In the genomic region with DNA sequence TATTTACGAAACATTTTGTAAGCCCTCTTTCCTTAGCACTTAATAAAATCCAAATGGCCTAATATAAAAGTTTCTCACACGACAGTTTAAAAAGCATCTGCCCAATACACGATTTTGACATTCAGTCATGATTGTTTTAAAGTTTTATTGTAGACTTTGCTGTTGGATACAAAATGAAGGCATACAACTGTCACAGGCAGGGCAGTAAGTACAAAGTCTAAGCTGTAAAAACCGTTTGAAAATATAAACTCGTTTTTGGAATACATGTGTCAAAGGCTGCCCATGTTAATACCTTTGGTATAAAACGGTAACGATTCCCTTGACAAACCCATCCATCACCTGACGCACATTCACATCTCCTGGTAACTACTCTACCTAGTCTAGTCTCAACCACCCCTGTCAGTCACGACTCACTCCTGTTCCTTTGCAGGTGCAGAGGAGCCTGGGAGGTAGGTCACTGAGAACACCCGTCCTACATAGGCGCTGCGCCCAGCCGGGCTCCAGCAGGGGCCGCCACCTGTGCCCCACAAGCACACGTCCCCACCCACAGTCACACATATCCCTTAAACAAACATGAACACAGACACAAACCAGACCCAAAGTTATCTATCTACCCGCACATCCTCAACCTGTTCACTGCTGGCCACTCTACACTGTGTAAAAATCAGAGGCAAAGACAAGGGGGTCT, we compare ENCODE assay signal across 14 cellular contexts. TPM values are rescaled to one million over a fixed set of nuclear protein-coding genes. Genes with fewer than 3 reads are reported as not detected.
DNase-seq lines count a peak whose midpoint lies in the region; ATAC-seq and TF ChIP-seq lines count a peak whose summit lies in the region.
"Had no signal": no experiment of that assay in that cellular context is flagged by ENCODE, and none has a peak within 500 bp of the region (broad histone marks: within the 10 kb centered on the region; RNA-seq: fewer than 3 reads in every experiment).

No MANE protein-coding gene starts in this region.

- peak overlapping the region; percentile 82 to 99 (median 95) for H3K27ac Mint-ChIP-seq in immature natural killer cell
- no peak overlapping the region for H3K27ac Mint-ChIP-seq in activated CD4-positive, alpha-beta memory T cell treated with anti-CD3 and anti-CD28 coated beads for 36 hours
- no peak overlapping the region for H3K27ac Mint-ChIP-seq in stimulated activated naive B cell treated with anti-CD40 and anti-IgM and Interleukin-4, amounts not matched to agents 10 μg/mL and 1 μg/mL and 100 μg/mL, for 72 hours
- H3K27ac Mint-ChIP-seq: activated T-helper 1 cell treated with anti-CD3 and anti-CD28 coated beads, Interleukin-12 subunit alpha, Interleukin-12 subunit beta, Interleukin-2, Interleukin-4 antibody, amounts not matched to agents 30 ng/mL and 10 ng/mL and 1 ng/mL, durations not matched to agents 14 hours and 24 hours and 36 hours; memory B cell had no signal

- intact Hi-C loops in left ventricle myocardium inferior (cut with micrococcal nuclease) (no loop called here), left cardiac atrium (cut with DNase I) (no loop called here), posterior cingulate gyrus (cut with DNase I) (no loop called here)
- intact Hi-C loops in activated CD4-positive, alpha-beta memory T cell treated with anti-CD3 and anti-CD28 coated beads for 36 hours (cut with micrococcal nuclease) = no loop called here

- peaks cover 51% of the 10 kb centered on the region for H3K4me1 ChIP-seq in left ventricle myocardium inferior

- H3K27ac ChIP-seq in left ventricle myocardium inferior (replicated peaks) = peak overlapping the region; percentile 27
- no peak overlapping the region for H3K27ac ChIP-seq in WERI-Rb-1

- no peaks in the 10 kb centered on the region for H3K9me3 Mint-ChIP-seq in immature natural killer cell
- H3K9me3 Mint-ChIP-seq in activated CD4-positive, alpha-beta memory T cell treated with anti-CD3 and anti-CD28 coated beads for 36 hours = no peaks in the 10 kb centered on the region
- H3K9me3 Mint-ChIP-seq in stimulated activated naive B cell treated with anti-CD40 and anti-IgM and Interleukin-4, amounts not matched to agents 10 μg/mL and 1 μg/mL and 100 μg/mL, for 72 hours = no peaks in the 10 kb centered on the region
- H3K9me3 Mint-ChIP-seq: activated T-helper 1 cell treated with anti-CD3 and anti-CD28 coated beads, Interleukin-12 subunit alpha, Interleukin-12 subunit beta, Interleukin-2, Interleukin-4 antibody, amounts not matched to agents 30 ng/mL and 10 ng/mL and 1 ng/mL, durations not matched to agents 14 hours and 24 hours and 36 hours; memory B cell had no signal

- peaks cover 0 to 10% (median 2%) of the 10 kb centered on the region in 3 donors for H3K27me3 Mint-ChIP-seq in immature natural killer cell (ENCODE audit: low read depth in 3 of 3)
- no peaks in the 10 kb centered on the region for H3K27me3 Mint-ChIP-seq in activated CD4-positive, alpha-beta memory T cell treated with anti-CD3 and anti-CD28 coated beads for 36 hours
- H3K27me3 Mint-ChIP-seq in stimulated activated naive B cell treated with anti-CD40 and anti-IgM and Interleukin-4, amounts not matched to agents 10 μg/mL and 1 μg/mL and 100 μg/mL, for 72 hours = no peaks in the 10 kb centered on the region
- H3K27me3 Mint-ChIP-seq: memory B cell had no signal

- CTCF ChIA-PET in activated CD4-positive, alpha-beta memory T cell treated with anti-CD3 and anti-CD28 coated beads for 36 hours (lab: Charles Lee) = interaction anchor here (1.0 to 1.8 kb wide), 2 partner anchors 17 to 148 kb away, joined by 3 to 8 read pairs; no protein-coding TSS in a partner anchor

- H3K9me3 ChIP-seq in left ventricle myocardium inferior (replicated peaks) = no peaks in the 10 kb centered on the region
- no peaks in the 10 kb centered on the region for H3K9me3 ChIP-seq in WERI-Rb-1 (ENCODE audit: severe bottlenecking)

- H3K4me3 ChIP-seq in left ventricle myocardium inferior (no peak overlapping the region), WERI-Rb-1 (ENCODE audit: low read depth, low read length) (no peak overlapping the region)

- POLR2A ChIA-PET in activated CD4-positive, alpha-beta memory T cell treated with anti-CD3 and anti-CD28 coated beads for 36 hours (lab: Charles Lee) = no interaction called here

- no peak for ATAC-seq in left cardiac atrium
- no peak for ATAC-seq in GM21381 (IDR thresholded peaks at IDR 0.05; ENCODE audit: unreplicated experiment)
- ATAC-seq in stimulated activated naive B cell treated with anti-CD40 and anti-IgM and Interleukin-4, amounts not matched to agents 10 μg/mL and 1 μg/mL and 100 μg/mL, for 72 hours (replicated peaks) = no peak

- peaks cover 81% of the 10 kb centered on the region for H3K36me3 ChIP-seq in left ventricle myocardium inferior
- H3K36me3 ChIP-seq in WERI-Rb-1 = peaks cover 74% of the 10 kb centered on the region

- peaks cover 93 to 100% of the 10 kb centered on the region in 2 donors for H3K4me1 Mint-ChIP-seq in immature natural killer cell
- no peaks in the 10 kb centered on the region for H3K4me1 Mint-ChIP-seq in activated CD4-positive, alpha-beta memory T cell treated with anti-CD3 and anti-CD28 coated beads for 36 hours (ENCODE audit: low read depth)
- H3K4me1 Mint-ChIP-seq in stimulated activated naive B cell treated with anti-CD40 and anti-IgM and Interleukin-4, amounts not matched to agents 10 μg/mL and 1 μg/mL and 100 μg/mL, for 72 hours = no peaks in the 10 kb centered on the region
- H3K4me1 Mint-ChIP-seq: memory B cell had no signal

- DNase-seq in left ventricle myocardium inferior (no peak), left cardiac atrium (no peak), WERI-Rb-1 (peak; percentile 34), immature natural killer cell (peak in 2 of 3 donors; percentile 31 to 35), posterior cingulate gyrus (no peak)
- no peak for DNase-seq in activated CD4-positive, alpha-beta memory T cell treated with anti-CD3 and anti-CD28 coated beads for 36 hours
- no peak for DNase-seq in stimulated activated naive B cell treated with anti-CD40 and anti-IgM and Interleukin-4, amounts not matched to agents 10 μg/mL and 1 μg/mL and 100 μg/mL, for 72 hours
- DNase-seq: dermis blood vessel endothelial cell; NCI-H1105 treated with DMSO at 0.1 percent for 48 hours; stimulated activated CD4-positive, alpha-beta T cell treated with anti-CD3 and anti-CD28 coated beads, Interleukin-12 subunit alpha, Interleukin-12 subunit beta, amount 100 ng/mL, for 4 hours; T-helper 2 cell had no signal

- TF ChIP-seq CTCF in left ventricle myocardium inferior (IDR thresholded peaks at IDR 0.05; ENCODE audit: borderline replicate concordance) = peak; percentile 13
- peak; percentile 61 for TF ChIP-seq CTCF in WERI-Rb-1 (IDR thresholded peaks at IDR 0.05; ENCODE audit: low read depth, low read length)

- peak overlapping the region; percentile 68 to 89 (median 79) for H3K4me3 Mint-ChIP-seq in immature natural killer cell
- H3K4me3 Mint-ChIP-seq in activated CD4-positive, alpha-beta memory T cell treated with anti-CD3 and anti-CD28 coated beads for 36 hours = no peak overlapping the region
- no peak overlapping the region for H3K4me3 Mint-ChIP-seq in stimulated activated naive B cell treated with anti-CD40 and anti-IgM and Interleukin-4, amounts not matched to agents 10 μg/mL and 1 μg/mL and 100 μg/mL, for 72 hours
- H3K4me3 Mint-ChIP-seq: activated T-helper 1 cell treated with anti-CD3 and anti-CD28 coated beads, Interleukin-12 subunit alpha, Interleukin-12 subunit beta, Interleukin-2, Interleukin-4 antibody, amounts not matched to agents 30 ng/mL and 10 ng/mL and 1 ng/mL, durations not matched to agents 14 hours and 24 hours and 36 hours; memory B cell had no signal

- H3K27me3 ChIP-seq in left ventricle myocardium inferior (ENCODE audit: low read depth) = no peaks in the 10 kb centered on the region
- no peaks in the 10 kb centered on the region for H3K27me3 ChIP-seq in WERI-Rb-1 (ENCODE audit: insufficient read depth, low read depth, severe bottlenecking)

- H3K36me3 Mint-ChIP-seq in immature natural killer cell = peaks cover 16 to 49% (median 25%) of the 10 kb centered on the region in 3 donors
- peaks cover 19% of the 10 kb centered on the region for H3K36me3 Mint-ChIP-seq in activated CD4-positive, alpha-beta memory T cell treated with anti-CD3 and anti-CD28 coated beads for 36 hours
- peaks cover 37 to 42% of the 10 kb centered on the region in 2 donors for H3K36me3 Mint-ChIP-seq in stimulated activated naive B cell treated with anti-CD40 and anti-IgM and Interleukin-4, amounts not matched to agents 10 μg/mL and 1 μg/mL and 100 μg/mL, for 72 hours

RNA-seq across cellular contexts. Expression of gene KCTD10, which starts 27.1 kb away (rescaled TPM):
- total RNA-seq in left ventricle myocardium inferior (21.5 TPM), left cardiac atrium (10 to 100 TPM; 36.2 to 96.5 TPM)
- 100 to 1,000 TPM in 2 of 3 donors, 10 to 100 TPM in 1; 59.7 to 204 (median 127) TPM for polyA plus RNA-seq in immature natural killer cell
- total RNA-seq in activated CD4-positive, alpha-beta memory T cell treated with anti-CD3 and anti-CD28 coated beads for 36 hours = 10 to 100 TPM; 36.2 to 40.3 TPM

RNA-seq across cellular contexts. Expression of gene UBE3B, which starts 27.4 kb away (rescaled TPM):
- total RNA-seq in left ventricle myocardium inferior = 56.0 TPM
- total RNA-seq in left cardiac atrium = 10 to 100 TPM; 40.4 to 54.8 TPM
- 10 to 100 TPM; 25.3 to 41.2 (median 34.2) TPM for polyA plus RNA-seq in immature natural killer cell
- 10 to 100 TPM; 29.8 to 32.3 TPM for total RNA-seq in activated CD4-positive, alpha-beta memory T cell treated with anti-CD3 and anti-CD28 coated beads for 36 hours

Comparison
In these comparisons a context has a peak if more than half of its experiments do, and no peak if none do; other contexts are left out.
1. DNase-seq: peak in WERI-Rb-1 (single experiment) and immature natural killer cell (2 of 3); none in left ventricle myocardium inferior (single experiment), left cardiac atrium (single experiment), activated CD4-positive, alpha-beta memory T cell treated with anti-CD3 and anti-CD28 coated beads for 36 hours (single experiment), posterior cingulate gyrus (0 of 10) and stimulated activated naive B cell treated with anti-CD40 and anti-IgM and Interleukin-4, amounts not matched to agents 10 μg/mL and 1 μg/mL and 100 μg/mL, for 72 hours (single experiment).
2. H3K27ac Mint-ChIP-seq: peak in immature natural killer cell (6 of 6); none in activated CD4-positive, alpha-beta memory T cell treated with anti-CD3 and anti-CD28 coated beads for 36 hours (single experiment) and stimulated activated naive B cell treated with anti-CD40 and anti-IgM and Interleukin-4, amounts not matched to agents 10 μg/mL and 1 μg/mL and 100 μg/mL, for 72 hours (single experiment).
3. H3K4me3 Mint-ChIP-seq: peak in immature natural killer cell (5 of 5); none in activated CD4-positive, alpha-beta memory T cell treated with anti-CD3 and anti-CD28 coated beads for 36 hours (single experiment) and stimulated activated naive B cell treated with anti-CD40 and anti-IgM and Interleukin-4, amounts not matched to agents 10 μg/mL and 1 μg/mL and 100 μg/mL, for 72 hours (0 of 2).